ENCODE assay signal across 8 cellular contexts in the genomic region with DNA sequence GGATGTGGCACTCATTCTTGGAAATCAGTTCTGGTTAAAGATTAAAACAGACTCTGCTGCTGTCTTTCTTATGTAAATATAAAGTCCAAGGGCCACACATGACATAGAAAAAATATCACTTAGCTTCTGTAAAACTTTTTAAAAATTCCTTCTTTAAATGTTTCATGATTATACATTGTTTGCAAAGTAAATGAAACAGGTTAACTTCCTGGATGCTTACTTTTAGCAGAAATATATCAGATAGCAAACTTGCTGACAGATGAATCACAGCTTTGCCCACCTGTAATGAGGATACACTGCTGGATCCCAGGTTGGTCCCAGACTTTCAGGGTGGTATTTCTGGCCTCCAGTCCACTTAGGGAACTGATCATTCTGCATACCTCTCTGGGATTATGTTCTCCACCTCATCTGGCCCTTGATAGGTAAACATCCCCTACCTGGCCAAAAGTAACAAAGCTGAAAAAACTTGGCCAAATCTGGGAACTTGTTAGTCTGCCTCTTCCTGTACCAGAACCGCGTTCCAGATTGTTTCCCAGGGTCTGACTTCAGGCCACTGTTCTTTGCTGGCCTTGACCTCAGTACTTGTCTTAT.
"Had no signal": no experiment of that assay in that cellular context is flagged by ENCODE, and none has a peak within 500 bp of the region (broad histone marks: within the 10 kb centered on the region; RNA-seq: fewer than 3 reads in every experiment).

No MANE protein-coding gene starts in this region.

- H3K27me3 ChIP-seq: vagina had no signal

- H3K9me3 ChIP-seq: vagina had no signal

- H3K36me3 ChIP-seq: vagina had no signal

- H3K27ac Mint-ChIP-seq: activated naive CD4-positive, alpha-beta T cell treated with anti-CD3 and anti-CD28 coated beads, Interleukin-2, amount 50 U/mL, for 24 hours had no signal

- H3K4me1 Mint-ChIP-seq: activated naive CD4-positive, alpha-beta T cell treated with anti-CD3 and anti-CD28 coated beads, Interleukin-2, amount 50 U/mL, for 24 hours had no signal

- H3K9me3 Mint-ChIP-seq: activated naive CD4-positive, alpha-beta T cell treated with anti-CD3 and anti-CD28 coated beads, Interleukin-2, amount 50 U/mL, for 24 hours; neural crest cell had no signal

- H3K4me3 ChIP-seq: vagina had no signal

- H3K36me3 Mint-ChIP-seq: activated naive CD4-positive, alpha-beta T cell treated with anti-CD3 and anti-CD28 coated beads, Interleukin-2, amount 50 U/mL, for 24 hours had no signal

- DNase-seq: amniotic stem cell; hypothalamus; stimulated activated CD4-positive, alpha-beta T cell treated with anti-CD3 and anti-CD28 coated beads, Interleukin-15, amount 100 ng/mL, for 24 hours; stimulated activated CD4-positive, alpha-beta T cell treated with anti-CD3 and anti-CD28 coated beads, Interleukin-4, amount 100 ng/mL, for 4 hours had no signal

- H3K4me3 Mint-ChIP-seq: activated naive CD4-positive, alpha-beta T cell treated with anti-CD3 and anti-CD28 coated beads, Interleukin-2, amount 50 U/mL, for 24 hours; brain; neural crest cell had no signal

- H3K27ac ChIP-seq: vagina had no signal

- H3K27me3 Mint-ChIP-seq: activated naive CD4-positive, alpha-beta T cell treated with anti-CD3 and anti-CD28 coated beads, Interleukin-2, amount 50 U/mL, for 24 hours; brain had no signal
